In genomic region chr14:95906591-95906990, GRCh38 we compare ENCODE assay signal across 29 cellular contexts. TPM values are rescaled to one million over a fixed set of nuclear protein-coding genes. Genes with fewer than 3 reads are reported as not detected.
"Had no signal": no experiment of that assay in that cellular context is flagged by ENCODE, and none has a peak within 500 bp of the region (broad histone marks: within the 10 kb centered on the region; RNA-seq: fewer than 3 reads in every experiment).

No MANE protein-coding gene starts in this region.

- H3K4me1 ChIP-seq: esophagus muscularis mucosa, foreskin keratinocyte, gastrocnemius medialis, heart left ventricle had no signal

- H3K27me3 ChIP-seq: brain microvascular endothelial cell, foreskin keratinocyte, gastrocnemius medialis had no signal

- H3K9me3 ChIP-seq: esophagus muscularis mucosa, gastrocnemius medialis, heart left ventricle had no signal

- DNase-seq: activated B cell treated with CpG ODN at 0.5 μM for 24 hours; activated CD4-positive, alpha-beta T cell treated with anti-CD3 and anti-CD28 coated beads for 48 hours; activated CD4-positive, alpha-beta T cell treated with anti-CD3 and anti-CD28 coated beads, Interleukin-2, amount 50 U/mL, for 1 hour; activated CD4-positive, alpha-beta T cell treated with anti-CD3 and anti-CD28 coated beads, Interleukin-2, amount 50 U/mL, for 48 hours; activated CD8-positive, alpha-beta memory T cell treated with anti-CD3 and anti-CD28 coated beads for 24 hours; activated CD8-positive, alpha-beta T cell treated with anti-CD3 and anti-CD28 coated beads for 36 hours; activated effector memory CD4-positive, alpha-beta T cell treated with Interleukin-2 at 50 U/mL for 16 hours; activated gamma-delta T cell treated with Interleukin-2 at 50 U/mL for 16 hours; activated naive CD4-positive, alpha-beta T cell treated with anti-CD3 and anti-CD28 coated beads, Interleukin-2, amount 50 U/mL, for 16 hours; activated naive CD4-positive, alpha-beta T cell treated with Interleukin-2 at 50 U/mL for 16 hours; activated T-cell treated with anti-CD3 and anti-CD28 coated beads, Interleukin-2, amount 50 U/mL, for 4 hours; amniotic stem cell; anterior cingulate cortex; brain microvascular endothelial cell; dermis blood vessel endothelial cell; effector CD4-positive, alpha-beta T cell; effector memory CD8-positive, alpha-beta T cell; erythroblast; foreskin keratinocyte; gastrocnemius medialis; glutamatergic neuron; heart left ventricle; T1000; WERI-Rb-1 had no signal

- H3K27ac ChIP-seq: brain microvascular endothelial cell, coronary artery, esophagus muscularis mucosa, foreskin keratinocyte, gastrocnemius medialis, heart left ventricle, WERI-Rb-1 had no signal

- H3K36me3 ChIP-seq: brain microvascular endothelial cell, esophagus muscularis mucosa, gastrocnemius medialis, heart left ventricle, WERI-Rb-1 had no signal

- H3K4me3 ChIP-seq: coronary artery, esophagus muscularis mucosa, gastrocnemius medialis, heart left ventricle had no signal

RNA-seq across cellular contexts. Expression of gene TUNAR, which starts 30.0 kb away (rescaled TPM):
- total RNA-seq: activated CD8-positive, alpha-beta T cell treated with anti-CD3 and anti-CD28 coated beads for 36 hours; activated T-cell treated with anti-CD3 and anti-CD28 coated beads, Interleukin-2, amount 50 U/mL, for 4 hours; activated T-helper 17 cell treated with anti-CD3 and anti-CD28 coated beads, Interleukin-2, amount 50 U/mL, for 72 hours; bronchial epithelial cell; cardiac septum; dermis blood vessel endothelial cell; foreskin keratinocyte; gastrocnemius medialis; heart left ventricle had no signal
- polyA plus RNA-seq: foreskin keratinocyte, heart left ventricle had no signal
